Comparison of ENCODE assay signal across 8 cellular contexts in the genomic region with DNA sequence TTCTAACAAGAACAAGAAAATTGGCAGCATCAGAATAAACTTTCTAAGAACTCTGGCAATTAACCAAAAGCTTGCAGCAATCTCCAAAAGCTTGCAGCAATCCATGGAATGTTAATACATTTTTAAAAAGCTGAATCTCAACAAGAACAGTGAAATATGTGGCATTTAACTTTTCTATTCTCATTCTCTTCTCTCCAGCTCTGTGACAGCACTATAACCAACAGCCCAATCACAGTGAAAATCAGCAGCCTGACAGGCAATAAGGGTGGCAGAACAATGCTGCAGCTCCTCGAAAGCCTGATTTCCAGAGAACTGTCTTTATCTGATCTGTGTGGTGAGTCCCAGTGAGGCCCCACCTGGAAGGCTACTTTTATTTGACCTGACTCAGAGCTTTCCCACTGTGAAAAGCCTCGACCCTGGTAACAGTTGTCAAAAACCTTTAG.
A peak's percentile ranks its signal among the peaks of the same experiment; 100 is the strongest.
DNase-seq lines count a peak whose midpoint lies in the region; ATAC-seq and TF ChIP-seq lines count a peak whose summit lies in the region.

No MANE protein-coding gene starts in this region.

- no peaks in the 10 kb centered on the region for H3K27me3 Mint-ChIP-seq in activated CD4-positive, alpha-beta memory T cell treated with anti-CD3 and anti-CD28 coated beads, Interleukin-2, amount 10 ng/mL, durations not matched to agents 7 days and 5 days
- no peaks in the 10 kb centered on the region for H3K27me3 Mint-ChIP-seq in activated CD4-positive, alpha-beta T cell treated with anti-CD3 and anti-CD28 coated beads, Interleukin-2, amount 10 ng/mL, durations not matched to agents 24 days and 14 days

- H3K36me3 ChIP-seq in BE2C (no peaks in the 10 kb centered on the region), HAP-1 (replicated peaks) (no peaks in the 10 kb centered on the region), Panc1 (ENCODE audit: control insufficient read depth, insufficient read depth, low read length) (no peaks in the 10 kb centered on the region)

- H3K4me3 ChIP-seq in BE2C (ENCODE audit: low read depth, low read length) (no peak overlapping the region), HAP-1 (no peak overlapping the region), Panc1 (ENCODE audit: low read depth in 2 of 2, low read length in 2 of 2) (peak overlapping the region in 1 of 2 experiments; percentile 14; a peak in 2 of 4 replicates)

- no peaks in the 10 kb centered on the region for H3K4me1 ChIP-seq in BE2C
- H3K4me1 ChIP-seq in HAP-1 = peaks cover 22% of the 10 kb centered on the region
- H3K4me1 ChIP-seq in Panc1 (ENCODE audit: control insufficient read depth, insufficient read depth, low read length) = peaks cover 26% of the 10 kb centered on the region

- H3K4me3 Mint-ChIP-seq in activated CD4-positive, alpha-beta memory T cell treated with anti-CD3 and anti-CD28 coated beads, Interleukin-2, amount 10 ng/mL, durations not matched to agents 7 days and 5 days = no peak overlapping the region
- no peak overlapping the region for H3K4me3 Mint-ChIP-seq in activated CD4-positive, alpha-beta T cell treated with anti-CD3 and anti-CD28 coated beads, Interleukin-2, amount 10 ng/mL, durations not matched to agents 24 days and 14 days

- ATAC-seq in Panc1 (peak; percentile 97), left lobe of liver (peak; percentile 80), GM19328 (IDR thresholded peaks at IDR 0.05; ENCODE audit: unreplicated experiment) (no peak)

- DNase-seq in BE2C (peak; percentile 33), HAP-1 (ENCODE audit: low spot score in 2 of 2) (peak; percentile 16 to 47), Panc1 (ENCODE audit: low read depth, low spot score) (no peak), left lobe of liver (ENCODE audit: low spot score) (no peak)
- DNase-seq in activated CD4-positive, alpha-beta memory T cell treated with anti-CD3 and anti-CD28 coated beads, Interleukin-2, amount 10 ng/mL, durations not matched to agents 7 days and 5 days = no peak
- DNase-seq in activated naive CD4-positive, alpha-beta T cell treated with Interleukin-2 at 50 U/mL for 16 hours = no peak
- DNase-seq in activated CD4-positive, alpha-beta T cell treated with anti-CD3 and anti-CD28 coated beads, Interleukin-2, amount 10 ng/mL, durations not matched to agents 24 days and 14 days = no peak

- H3K27me3 ChIP-seq in BE2C (no peaks in the 10 kb centered on the region), HAP-1 (ENCODE audit: low read depth) (no peaks in the 10 kb centered on the region), Panc1 (ENCODE audit: control insufficient read depth, insufficient read depth, low read length) (no peaks in the 10 kb centered on the region)

- H3K27ac Mint-ChIP-seq in activated CD4-positive, alpha-beta memory T cell treated with anti-CD3 and anti-CD28 coated beads, Interleukin-2, amount 10 ng/mL, durations not matched to agents 7 days and 5 days = no peak overlapping the region
- H3K27ac Mint-ChIP-seq in activated CD4-positive, alpha-beta T cell treated with anti-CD3 and anti-CD28 coated beads, Interleukin-2, amount 10 ng/mL, durations not matched to agents 24 days and 14 days = no peak overlapping the region

- CTCF ChIA-PET in Panc1 (lab: Charles Lee) = no interaction called here
- CTCF ChIA-PET in activated CD4-positive, alpha-beta memory T cell treated with anti-CD3 and anti-CD28 coated beads, Interleukin-2, amount 10 ng/mL, durations not matched to agents 7 days and 5 days (lab: Charles Lee) = no interaction called here

- H3K9me3 ChIP-seq in BE2C (no peaks in the 10 kb centered on the region), HAP-1 (no peaks in the 10 kb centered on the region), Panc1 (ENCODE audit: control insufficient read depth, insufficient read depth, low read depth, low read length) (no peaks in the 10 kb centered on the region)

- TF ChIP-seq CTCF in BE2C (IDR thresholded peaks at IDR 0.05; ENCODE audit: low read depth, low read length) (no peak), Panc1 (IDR thresholded peaks at IDR 0.05) (no peak)

- H3K9me3 Mint-ChIP-seq in activated CD4-positive, alpha-beta memory T cell treated with anti-CD3 and anti-CD28 coated beads, Interleukin-2, amount 10 ng/mL, durations not matched to agents 7 days and 5 days = no peaks in the 10 kb centered on the region
- H3K9me3 Mint-ChIP-seq in activated CD4-positive, alpha-beta T cell treated with anti-CD3 and anti-CD28 coated beads, Interleukin-2, amount 10 ng/mL, durations not matched to agents 24 days and 14 days = peaks cover 12% of the 10 kb centered on the region

- peaks cover 18% of the 10 kb centered on the region for H3K4me1 Mint-ChIP-seq in activated CD4-positive, alpha-beta memory T cell treated with anti-CD3 and anti-CD28 coated beads, Interleukin-2, amount 10 ng/mL, durations not matched to agents 7 days and 5 days
- peaks cover 27% of the 10 kb centered on the region for H3K4me1 Mint-ChIP-seq in activated CD4-positive, alpha-beta T cell treated with anti-CD3 and anti-CD28 coated beads, Interleukin-2, amount 10 ng/mL, durations not matched to agents 24 days and 14 days

- intact Hi-C loops in Panc1 (cut with micrococcal nuclease; ENCODE audit: unreplicated experiment) = no loop called here
- intact Hi-C loops in activated CD4-positive, alpha-beta T cell treated with anti-CD3 and anti-CD28 coated beads, Interleukin-2, amount 10 ng/mL, durations not matched to agents 24 days and 14 days (cut with micrococcal nuclease) = no loop called here

- H3K36me3 Mint-ChIP-seq in activated CD4-positive, alpha-beta memory T cell treated with anti-CD3 and anti-CD28 coated beads, Interleukin-2, amount 10 ng/mL, durations not matched to agents 7 days and 5 days (ENCODE audit: low read depth) = peaks cover 5% of the 10 kb centered on the region
- peaks cover 4% of the 10 kb centered on the region for H3K36me3 Mint-ChIP-seq in activated CD4-positive, alpha-beta T cell treated with anti-CD3 and anti-CD28 coated beads, Interleukin-2, amount 10 ng/mL, durations not matched to agents 24 days and 14 days (ENCODE audit: low read depth)

- in situ Hi-C loops in HAP-1 (cut with MboI; ENCODE audit: low sequenced_read_pairs) = no loop called here
- in situ Hi-C loops in Panc1 (cut with HindIII; ENCODE audit: low pct_unique_long_range_greater_than_20kb, low sequenced_read_pairs) = no loop called here

- H3K27ac ChIP-seq in Panc1 (ENCODE audit: low read length) = peak overlapping the region; percentile 52; the same call in 1 of the 2 replicates

- POLR2A ChIA-PET in Panc1 (lab: Charles Lee) = no interaction called here
- POLR2A ChIA-PET in activated CD4-positive, alpha-beta memory T cell treated with anti-CD3 and anti-CD28 coated beads, Interleukin-2, amount 10 ng/mL, durations not matched to agents 7 days and 5 days (lab: Charles Lee) = interaction anchor here (0.9 kb wide), 1 partner anchor 66 kb away, joined by 3 read pairs; no protein-coding TSS in a partner anchor

- no TSS peak for BruUV-seq in Panc1 (replicated peaks; lab: Mats Ljungman, UMichigan)

Comparison
In these comparisons a context has a peak if more than half of its experiments do, and no peak if none do; other contexts are left out.
1. DNase-seq: peak in BE2C (single experiment) and HAP-1 (2 of 2); none in Panc1 (single experiment), left lobe of liver (single experiment), activated CD4-positive, alpha-beta memory T cell treated with anti-CD3 and anti-CD28 coated beads, Interleukin-2, amount 10 ng/mL, durations not matched to agents 7 days and 5 days (single experiment), activated naive CD4-positive, alpha-beta T cell treated with Interleukin-2 at 50 U/mL for 16 hours (single experiment) and activated CD4-positive, alpha-beta T cell treated with anti-CD3 and anti-CD28 coated beads, Interleukin-2, amount 10 ng/mL, durations not matched to agents 24 days and 14 days (single experiment).